ENCODE assay signal across 7 cellular contexts in the genomic region with DNA sequence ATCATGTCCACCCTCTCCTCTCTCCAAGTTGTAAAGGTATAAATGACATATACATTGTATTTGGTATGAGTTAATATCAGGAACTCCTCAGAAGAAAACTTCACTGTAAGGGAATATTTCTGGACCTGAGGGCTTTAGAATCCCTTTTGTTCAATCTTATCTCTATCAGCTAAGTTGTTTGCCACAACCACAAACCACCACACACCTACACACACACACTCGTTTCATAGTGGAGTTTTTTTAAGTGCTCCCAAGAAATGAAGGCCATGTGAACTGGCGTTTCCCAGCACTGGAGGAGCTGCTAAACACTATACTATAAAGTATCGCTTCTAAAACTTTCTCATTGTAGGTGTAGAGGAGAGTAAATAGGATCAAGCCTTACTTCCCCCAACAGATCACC.
"Had no signal": no experiment of that assay in that cellular context is flagged by ENCODE, and none has a peak within 500 bp of the region (broad histone marks: within the 10 kb centered on the region; RNA-seq: fewer than 3 reads in every experiment).

No MANE protein-coding gene starts in this region.

- H3K4me2 ChIP-seq: GM23338 had no signal

- H3K9me3 Mint-ChIP-seq: GM23338 had no signal

- DNase-seq: H9, HCEC 1CT, IMR-90 had no signal

- H3K4me3 ChIP-seq: GM23338 had no signal

- FAIRE-seq: H1, H54, HTR-8/SVneo had no signal

- H3K27ac Mint-ChIP-seq: GM23338, H9 had no signal

- H3K4me3 Mint-ChIP-seq: GM23338, H9 had no signal
